ENCODE assay signal across 31 cellular contexts in genomic region chr4:182843813-182844325, GRCh38.
DNase-seq lines count a peak whose midpoint lies in the region; ATAC-seq, FAIRE-seq and TF ChIP-seq lines count a peak whose summit lies in the region.
"Had no signal": no experiment of that assay in that cellular context is flagged by ENCODE, and none has a peak within 500 bp of the region (broad histone marks: within the 10 kb centered on the region; RNA-seq: fewer than 3 reads in every experiment).

No MANE protein-coding gene starts in this region.

- dilution Hi-C loops in keratinocyte (cut with MboI; ENCODE audit: extremely low pct_ligation_motif_present, low sequenced_read_pairs) = no loop called here

- H3K4me1 ChIP-seq in keratinocyte (ENCODE audit: control insufficient read depth, extremely low read depth, insufficient read depth, low read length) = peaks cover 26% of the 10 kb centered on the region
- H3K4me1 ChIP-seq: adrenal gland, body of pancreas had no signal

- H3K79me2 ChIP-seq in keratinocyte (ENCODE audit: control insufficient read depth, insufficient read depth, low read length) = no peaks in the 10 kb centered on the region

- no peaks in the 10 kb centered on the region for H3K4me1 Mint-ChIP-seq in stimulated activated naive B cell treated with anti-CD40 and anti-IgM and Interleukin-4, amounts not matched to agents 10 μg/mL and 1 μg/mL and 100 μg/mL, for 72 hours
- H3K4me1 Mint-ChIP-seq: activated naive CD4-positive, alpha-beta T cell treated with anti-CD3 and anti-CD28 coated beads, Interleukin-2, amount 10 ng/mL, durations not matched to agents 7 days and 5 days; IgD-negative memory B cell; immature natural killer cell; memory B cell; stimulated activated memory B cell treated with anti-CD40 and anti-IgM and Interleukin-4, amounts not matched to agents 10 μg/mL and 1 μg/mL and 100 μg/mL, for 72 hours had no signal

- no peaks in the 10 kb centered on the region for H3K36me3 Mint-ChIP-seq in stimulated activated naive B cell treated with anti-CD40 and anti-IgM and Interleukin-4, amounts not matched to agents 10 μg/mL and 1 μg/mL and 100 μg/mL, for 72 hours
- H3K36me3 Mint-ChIP-seq: activated naive CD4-positive, alpha-beta T cell treated with anti-CD3 and anti-CD28 coated beads, Interleukin-2, amount 10 ng/mL, durations not matched to agents 7 days and 5 days; IgD-negative memory B cell; immature natural killer cell; memory B cell; stimulated activated memory B cell treated with anti-CD40 and anti-IgM and Interleukin-4, amounts not matched to agents 10 μg/mL and 1 μg/mL and 100 μg/mL, for 72 hours; type B pancreatic cell had no signal

- H4K20me1 ChIP-seq in keratinocyte (ENCODE audit: control insufficient read depth, extremely low read depth, insufficient read depth, low read length) = no peaks in the 10 kb centered on the region

- no peak overlapping the region for H3K4me3 ChIP-seq in keratinocyte (ENCODE audit: control insufficient read depth in 2 of 3, extremely low read depth in 1 of 3, insufficient read depth in 2 of 3, low read depth in 1 of 3, low read length in 3 of 3)
- H3K4me3 ChIP-seq: adrenal gland, body of pancreas, ovary had no signal

- H3K27me3 ChIP-seq in keratinocyte (ENCODE audit: control insufficient read depth, extremely low read depth, insufficient read depth, low read length) = no peaks in the 10 kb centered on the region
- H3K27me3 ChIP-seq: adrenal gland, body of pancreas, ovary had no signal

- peak overlapping the region; percentile 11 for H3K4me2 ChIP-seq in keratinocyte (ENCODE audit: control insufficient read depth, extremely low read depth, insufficient read depth, low read depth, low read length)

- no peaks in the 10 kb centered on the region for H3K9me1 ChIP-seq in keratinocyte (ENCODE audit: control insufficient read depth, extremely low read depth, insufficient read depth, low read length)

- peak; percentile 43 for DNase-seq in DMS79 treated with DMSO at 0.1 percent for 48 hours (lab: John Stamatoyannopoulos, UW)
- DNase-seq in DMS79 (lab: John Stamatoyannopoulos, UW) = no peak
- peak; percentile 56 for DNase-seq in M059J (ENCODE audit: low read depth)
- DNase-seq in astrocyte of the hippocampus (ENCODE audit: low read depth, low spot score) = peak; percentile 41
- peak; percentile 17 for DNase-seq in keratinocyte (ENCODE audit: low read depth, low spot score)
- no peak for DNase-seq in stimulated activated naive B cell treated with anti-CD40 and anti-IgM and Interleukin-4, amounts not matched to agents 10 μg/mL and 1 μg/mL and 100 μg/mL, for 72 hours
- DNase-seq in GM10248 (ENCODE audit: extremely low spot score) = no peak
- DNase-seq: 8988T; activated CD8-positive, alpha-beta memory T cell treated with anti-CD3 and anti-CD28 coated beads, Interleukin-2, amount 50 U/mL, for 48 hours; activated CD8-positive, alpha-beta T cell treated with anti-CD3 and anti-CD28 coated beads for 36 hours; activated naive CD4-positive, alpha-beta T cell treated with anti-CD3 and anti-CD28 coated beads, Interleukin-2, amount 10 ng/mL, durations not matched to agents 7 days and 5 days; adrenal gland; body of pancreas; Calu3; cerebellar nuclear complex; GOT3; HFFc6; immature natural killer cell; NCI-H187; NCI-H526; nephron progenitor cell; ovary; T-helper 2 cell had no signal

- no peaks in the 10 kb centered on the region for H3K36me3 ChIP-seq in keratinocyte (ENCODE audit: control insufficient read depth in 2 of 2, extremely low read depth in 1 of 2, insufficient read depth in 2 of 2, low read length in 2 of 2)
- H3K36me3 ChIP-seq: adrenal gland, ovary had no signal

- H3K27ac ChIP-seq in keratinocyte (ENCODE audit: control insufficient read depth, insufficient read depth, low read length) = no peak overlapping the region
- H3K27ac ChIP-seq: adrenal gland, body of pancreas, ovary had no signal

- peaks cover 40 to 58% of the 10 kb centered on the region in 2 donors for H3K27me3 Mint-ChIP-seq in stimulated activated naive B cell treated with anti-CD40 and anti-IgM and Interleukin-4, amounts not matched to agents 10 μg/mL and 1 μg/mL and 100 μg/mL, for 72 hours
- H3K27me3 Mint-ChIP-seq: activated CD8-positive, alpha-beta T cell treated with anti-CD3 and anti-CD28 coated beads for 36 hours had no signal

- no peaks in the 10 kb centered on the region for H3K9me3 ChIP-seq in keratinocyte (ENCODE audit: control insufficient read depth, low read depth, low read length)
- H3K9me3 ChIP-seq: adrenal gland, body of pancreas, ovary had no signal

- H2AFZ ChIP-seq in keratinocyte (ENCODE audit: control insufficient read depth, low read length) = no peak overlapping the region

- ATAC-seq in GM18519 (IDR thresholded peaks at IDR 0.05; ENCODE audit: low FRiP score, unreplicated experiment) = no peak
- ATAC-seq in stimulated activated naive B cell treated with anti-CD40 and anti-IgM and Interleukin-4, amounts not matched to agents 10 μg/mL and 1 μg/mL and 100 μg/mL, for 72 hours (replicated peaks) = no peak
- ATAC-seq: activated CD8-positive, alpha-beta T cell treated with anti-CD3 and anti-CD28 coated beads for 36 hours; body of pancreas; left lobe of liver; stimulated activated memory B cell treated with anti-CD40 and anti-IgM and Interleukin-4, amounts not matched to agents 10 μg/mL and 1 μg/mL and 100 μg/mL, for 72 hours had no signal

- H3K9ac ChIP-seq in keratinocyte (ENCODE audit: control insufficient read depth, extremely low read depth, insufficient read depth, low read length) = no peak overlapping the region

- TF ChIP-seq CTCF in keratinocyte (optimal IDR thresholded peaks at IDR 0.05 in 1 of 3, IDR thresholded peaks at IDR 0.05 in 1 of 3, conservative IDR thresholded peaks at IDR 0.05 in 1 of 3; ENCODE audit: extremely low read depth in 1 of 3, insufficient read depth in 2 of 3, low read length in 3 of 3) (no peak), GM10248 (IDR thresholded peaks at IDR 0.05; ENCODE audit: control extremely low read depth, extremely low read depth, low read depth, missing control alignments) (no peak)

- CTCF ChIA-PET in GM10248 (lab: Yijun Ruan, JAX) = interaction anchor here (1.2 kb wide), 1 partner anchor 39 kb away, joined by 3 read pairs; no protein-coding TSS in a partner anchor

- POLR2A ChIA-PET in GM10248 (lab: Yijun Ruan, JAX) = no interaction called here

- H3K9me3 Mint-ChIP-seq in stimulated activated naive B cell treated with anti-CD40 and anti-IgM and Interleukin-4, amounts not matched to agents 10 μg/mL and 1 μg/mL and 100 μg/mL, for 72 hours = no peaks in the 10 kb centered on the region
- H3K9me3 Mint-ChIP-seq: activated CD8-positive, alpha-beta T cell treated with anti-CD3 and anti-CD28 coated beads for 36 hours; activated naive CD4-positive, alpha-beta T cell treated with anti-CD3 and anti-CD28 coated beads, Interleukin-2, amount 10 ng/mL, durations not matched to agents 7 days and 5 days; HFFc6; IgD-negative memory B cell; immature natural killer cell; memory B cell; stimulated activated memory B cell treated with anti-CD40 and anti-IgM and Interleukin-4, amounts not matched to agents 10 μg/mL and 1 μg/mL and 100 μg/mL, for 72 hours; type B pancreatic cell had no signal

- H3K4me3 Mint-ChIP-seq in stimulated activated naive B cell treated with anti-CD40 and anti-IgM and Interleukin-4, amounts not matched to agents 10 μg/mL and 1 μg/mL and 100 μg/mL, for 72 hours = no peak overlapping the region
- H3K4me3 Mint-ChIP-seq: activated CD8-positive, alpha-beta T cell treated with anti-CD3 and anti-CD28 coated beads for 36 hours; activated naive CD4-positive, alpha-beta T cell treated with anti-CD3 and anti-CD28 coated beads, Interleukin-2, amount 10 ng/mL, durations not matched to agents 7 days and 5 days; HFFc6; IgD-negative memory B cell; immature natural killer cell; memory B cell; stimulated activated memory B cell treated with anti-CD40 and anti-IgM and Interleukin-4, amounts not matched to agents 10 μg/mL and 1 μg/mL and 100 μg/mL, for 72 hours; type B pancreatic cell had no signal

- no peak overlapping the region for H3K27ac Mint-ChIP-seq in stimulated activated naive B cell treated with anti-CD40 and anti-IgM and Interleukin-4, amounts not matched to agents 10 μg/mL and 1 μg/mL and 100 μg/mL, for 72 hours
- H3K27ac Mint-ChIP-seq: activated CD8-positive, alpha-beta T cell treated with anti-CD3 and anti-CD28 coated beads for 36 hours; activated naive CD4-positive, alpha-beta T cell treated with anti-CD3 and anti-CD28 coated beads, Interleukin-2, amount 10 ng/mL, durations not matched to agents 7 days and 5 days; HFFc6; memory B cell; stimulated activated memory B cell treated with anti-CD40 and anti-IgM and Interleukin-4, amounts not matched to agents 10 μg/mL and 1 μg/mL and 100 μg/mL, for 72 hours; type B pancreatic cell had no signal

- peak; percentile 76 for FAIRE-seq in keratinocyte (lab: Jason Lieb, UNC)
- FAIRE-seq: endothelial cell of umbilical vein, GM19239 had no signal

Comparison
In these comparisons a context has a peak if more than half of its experiments do, and no peak if none do; other contexts are left out.
1. DNase-seq: peak in DMS79 treated with DMSO at 0.1 percent for 48 hours (single experiment), M059J (single experiment), astrocyte of the hippocampus (single experiment) and keratinocyte (single experiment); none in DMS79 (single experiment), stimulated activated naive B cell treated with anti-CD40 and anti-IgM and Interleukin-4, amounts not matched to agents 10 μg/mL and 1 μg/mL and 100 μg/mL, for 72 hours (single experiment) and GM10248 (single experiment).